ENCODE assay signal across 8 cellular contexts in the genomic region with DNA sequence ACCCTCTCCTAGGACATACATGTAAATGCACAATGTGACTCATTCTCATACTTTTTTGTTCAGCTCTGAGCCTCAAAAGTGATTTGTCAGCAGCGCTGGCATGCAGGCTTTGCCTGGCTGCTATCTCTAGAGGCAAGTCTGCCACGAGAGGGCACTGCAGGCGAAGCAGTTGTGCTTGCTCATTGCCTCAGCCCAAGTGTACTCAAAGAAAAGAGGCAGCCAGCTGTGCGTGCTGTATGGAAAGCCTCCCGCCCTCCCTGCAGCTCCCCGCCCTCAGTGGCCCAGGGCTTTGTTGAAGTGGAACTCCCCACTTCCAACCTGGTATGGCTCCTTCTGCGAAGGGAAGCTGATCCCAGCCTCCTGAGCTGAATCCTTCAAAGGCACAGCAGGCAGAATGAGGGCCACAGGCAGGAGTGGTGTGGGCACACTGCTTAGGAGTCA. TPM values are rescaled to one million over a fixed set of nuclear protein-coding genes. Genes with fewer than 3 reads are reported as not detected.
DNase-seq lines count a peak whose midpoint lies in the region; ATAC-seq and TF ChIP-seq lines count a peak whose summit lies in the region.

No MANE protein-coding gene starts in this region.

- intact Hi-C loops in PC-3 (cut with micrococcal nuclease): loop anchor here (1.0 to 2.0 kb wide), 4 partner anchors 31 to 192 kb away; no protein-coding TSS in a partner anchor
- intact Hi-C loops in natural killer cell (cut with micrococcal nuclease): loop anchor here (2.0 kb wide), 1 partner anchor 71 kb away; no protein-coding TSS in a partner anchor

- no peaks in the 10 kb centered on the region for H3K27me3 ChIP-seq in PC-3 (ENCODE audit: low read length)
- H3K27me3 ChIP-seq in fibroblast of lung (ENCODE audit: control insufficient read depth, insufficient read depth, low read length): no peaks in the 10 kb centered on the region

- no peaks in the 10 kb centered on the region for H3K36me3 Mint-ChIP-seq in natural killer cell
- peaks cover 99% of the 10 kb centered on the region for H3K36me3 Mint-ChIP-seq in stimulated activated effector memory CD8-positive, alpha-beta T cell treated with anti-CD3 and anti-CD28 coated beads, Interleukin-12 subunit alpha, Interleukin-12 subunit beta, amount 100 ng/mL, for 72 hours

- TF ChIP-seq CTCF in 22Rv1 (IDR thresholded peaks at IDR 0.05): peak; percentile 89
- TF ChIP-seq CTCF in PC-3 (conservative IDR thresholded peaks at IDR 0.05; ENCODE audit: low read depth, low read length): peak; percentile 98
- TF ChIP-seq CTCF in fibroblast of lung (conservative IDR thresholded peaks at IDR 0.05 in 1 of 2, IDR thresholded peaks at IDR 0.05 in 1 of 2; ENCODE audit: low read depth in 1 of 2, low read length in 2 of 2): peak; percentile 90 to 97
- TF ChIP-seq CTCF in natural killer cell (IDR thresholded peaks at IDR 0.05): peak; percentile 13

- no peaks in the 10 kb centered on the region for H3K9me2 ChIP-seq in PC-3 (replicated peaks; ENCODE audit: low read length)

- peaks cover 22% of the 10 kb centered on the region in 2 donors for H3K4me1 Mint-ChIP-seq in natural killer cell
- H3K4me1 Mint-ChIP-seq in stimulated activated effector memory CD8-positive, alpha-beta T cell treated with anti-CD3 and anti-CD28 coated beads, Interleukin-12 subunit alpha, Interleukin-12 subunit beta, amount 100 ng/mL, for 72 hours: peaks cover 50% of the 10 kb centered on the region

- BruUV-seq in PC-3 (replicated peaks; lab: Mats Ljungman, UMichigan): no TSS peak

- no peak overlapping the region for H3K4me3 Mint-ChIP-seq in natural killer cell
- H3K4me3 Mint-ChIP-seq in stimulated activated effector memory CD8-positive, alpha-beta T cell treated with anti-CD3 and anti-CD28 coated beads, Interleukin-12 subunit alpha, Interleukin-12 subunit beta, amount 100 ng/mL, for 72 hours: no peak overlapping the region

- no peaks in the 10 kb centered on the region for H4K20me1 ChIP-seq in PC-3 (ENCODE audit: low read length)
- H4K20me1 ChIP-seq in fibroblast of lung (ENCODE audit: control insufficient read depth, extremely low read depth, insufficient read depth, low read length): no peaks in the 10 kb centered on the region

- H3F3A ChIP-seq in PC-3 (ENCODE audit: low read length, unreplicated experiment): peaks cover 9% of the 10 kb centered on the region

- H3K27me3 Mint-ChIP-seq in natural killer cell (ENCODE audit: low read depth in 2 of 2): no peaks in the 10 kb centered on the region

- H3K4me1 ChIP-seq in PC-3 (ENCODE audit: insufficient read depth, low read length): 0 out of 2 replicates have a peak, but pooled peaks cover 3% of the 10 kb centered on the region
- peaks cover 2% of the 10 kb centered on the region for H3K4me1 ChIP-seq in fibroblast of lung (ENCODE audit: control insufficient read depth, extremely low read depth, insufficient read depth, low read length)

- no peaks in the 10 kb centered on the region for H3K9me3 ChIP-seq in PC-3 (ENCODE audit: low read length)
- no peaks in the 10 kb centered on the region for H3K9me3 ChIP-seq in fibroblast of lung (ENCODE audit: control insufficient read depth, insufficient read depth, low read depth, low read length)

- H3K9me3 Mint-ChIP-seq in natural killer cell: no peaks in the 10 kb centered on the region
- no peaks in the 10 kb centered on the region for H3K9me3 Mint-ChIP-seq in stimulated activated effector memory CD8-positive, alpha-beta T cell treated with anti-CD3 and anti-CD28 coated beads, Interleukin-12 subunit alpha, Interleukin-12 subunit beta, amount 100 ng/mL, for 72 hours

- ATAC-seq in GM18511 (IDR thresholded peaks at IDR 0.05; ENCODE audit: unreplicated experiment) (peak; percentile 81), PC-3 (peak; percentile 99), natural killer cell (peak; percentile 69 to 87 (median 76))
- ATAC-seq in stimulated activated effector memory CD8-positive, alpha-beta T cell treated with anti-CD3 and anti-CD28 coated beads, Interleukin-12 subunit alpha, Interleukin-12 subunit beta, amount 100 ng/mL, for 72 hours: peak; percentile 85

- H3K4me3 ChIP-seq in PC-3 (ENCODE audit: low read length): no peak overlapping the region
- H3K4me3 ChIP-seq in fibroblast of lung (replicated peaks in 1 of 4; ENCODE audit: control extremely low read depth in 1 of 4, insufficient read depth in 1 of 4, low read depth in 3 of 4, low read length in 4 of 4): no peak overlapping the region

- no peak overlapping the region for H3K9ac ChIP-seq in PC-3 (ENCODE audit: low read length)
- no peak overlapping the region for H3K9ac ChIP-seq in fibroblast of lung (ENCODE audit: insufficient read depth, low read length)

- H3K4me2 ChIP-seq in PC-3 (ENCODE audit: low read length): no peak overlapping the region
- no peak overlapping the region for H3K4me2 ChIP-seq in fibroblast of lung (ENCODE audit: extremely low read depth, insufficient read depth, low read length)

- DNase-seq in KG1 (lab: John Stamatoyannopoulos, UW): peak; percentile 16
- peak; percentile 98 for DNase-seq in PC-3
- DNase-seq in activated T-cell treated with anti-CD3 and anti-CD28 coated beads, Interleukin-2, amount 50 U/mL, for 48 hours: peak; percentile 89 to 90
- peak; percentile 93 to 96 for DNase-seq in fibroblast of lung (ENCODE audit: low read depth in 2 of 2)
- DNase-seq in natural killer cell: peak; percentile 38
- peak; percentile 64 to 84 for DNase-seq in stimulated activated effector memory CD8-positive, alpha-beta T cell treated with anti-CD3 and anti-CD28 coated beads, Interleukin-12 subunit alpha, Interleukin-12 subunit beta, amount 100 ng/mL, for 72 hours (ENCODE audit: low spot score in 2 of 2)

- peaks cover 22% of the 10 kb centered on the region; the same call in 1 of the 2 replicates for H3K79me2 ChIP-seq in PC-3 (ENCODE audit: low read length)
- peaks cover 2% of the 10 kb centered on the region for H3K79me2 ChIP-seq in fibroblast of lung (ENCODE audit: control insufficient read depth, insufficient read depth, low read length)

- H3K36me3 ChIP-seq in PC-3 (ENCODE audit: low read depth, low read length) (peaks cover 47% of the 10 kb centered on the region), fibroblast of lung (ENCODE audit: control insufficient read depth, insufficient read depth, low read length) (peaks cover 14% of the 10 kb centered on the region)

- POLR2A ChIA-PET in PC-3 (lab: Charles Lee; ENCODE audit: unreplicated experiment): no interaction called here

- H3K27ac ChIP-seq in 22Rv1 (no peak overlapping the region), PC-3 (ENCODE audit: low read length) (no peak overlapping the region), fibroblast of lung (ENCODE audit: insufficient read depth, low read length) (peak overlapping the region; percentile 13)

- H2AFZ ChIP-seq in PC-3 (ENCODE audit: low read length): no peak overlapping the region
- H2AFZ ChIP-seq in fibroblast of lung (ENCODE audit: low read length): no peak overlapping the region

- CTCF ChIA-PET in PC-3 (lab: Charles Lee): interaction anchor here (0.6 to 1.7 kb wide), 17 partner anchors 11 to 1146 kb away, joined by 3 to 12 read pairs (median 3); no protein-coding TSS in a partner anchor

- H3K27ac Mint-ChIP-seq in natural killer cell: no peak overlapping the region
- H3K27ac Mint-ChIP-seq in stimulated activated effector memory CD8-positive, alpha-beta T cell treated with anti-CD3 and anti-CD28 coated beads, Interleukin-12 subunit alpha, Interleukin-12 subunit beta, amount 100 ng/mL, for 72 hours: no peak overlapping the region

RNA-seq across cellular contexts. Expression of gene SDHAF2, which starts 16.3 kb away (rescaled TPM):
- total RNA-seq in PC-3 (2014; rRNA removed) (54.3 and 90.4 TPM in 2 replicates), fibroblast of lung (34.4 and 61.8 TPM in 2 replicates), natural killer cell (10 to 100 TPM; 40.2 to 50.4 (median 40.8) TPM)
- 65.3 and 68.8 TPM in 2 replicates for polyA plus RNA-seq in fibroblast of lung
- polyA plus RNA-seq in fibroblast of lung (2012): 40.2 and 47.8 TPM in 2 replicates
- 115 and 120 TPM in 2 replicates for polyA minus RNA-seq in fibroblast of lung (ENCODE audit: low replicate concordance)

RNA-seq across cellular contexts. Expression of gene CPSF7, which starts 16.5 kb away (rescaled TPM):
- 51.1 and 55.3 TPM in 2 replicates for total RNA-seq in PC-3 (2014; rRNA removed)
- 14.4 and 18.0 TPM in 2 replicates for total RNA-seq in fibroblast of lung
- polyA plus RNA-seq in fibroblast of lung: 38.1 and 53.6 TPM in 2 replicates
- 39.6 and 42.7 TPM in 2 replicates for polyA plus RNA-seq in fibroblast of lung (2012)
- polyA minus RNA-seq in fibroblast of lung (ENCODE audit: low replicate concordance): 94.4 and 116 TPM in 2 replicates
- total RNA-seq in natural killer cell: 100 to 1,000 TPM in 2 of 3 donors, 10 to 100 TPM in 1; 99.5 to 120 (median 104) TPM

RNA-seq across cellular contexts. Expression of gene TMEM216, which starts 53.8 kb away (rescaled TPM):
- total RNA-seq in PC-3 (2014; rRNA removed): 19.3 and 23.2 TPM in 2 replicates
- 10.4 and 12.3 TPM in 2 replicates for total RNA-seq in fibroblast of lung
- polyA plus RNA-seq in fibroblast of lung: 14.1 and 18.4 TPM in 2 replicates
- 7.1 and 8.2 TPM in 2 replicates for polyA plus RNA-seq in fibroblast of lung (2012)
- polyA minus RNA-seq in fibroblast of lung (ENCODE audit: low replicate concordance): 7.7 and 8.8 TPM in 2 replicates
- 10 to 100 TPM in 1 of 3 donors, 1 to 10 TPM in 2; 5.1 to 10.7 (median 9.2) TPM for total RNA-seq in natural killer cell

Comparison
In these comparisons a context has a peak if more than half of its experiments do, and no peak if none do; other contexts are left out.
1. CTCF ChIP-seq: peak in every context shown above with its lines; median percentile 98 in PC-3; 94 in fibroblast of lung; 89 in 22Rv1; 13 in natural killer cell.
2. DNase-seq: peak in every context shown above with its lines; median percentile 98 in PC-3; 94 in fibroblast of lung; 90 in activated T-cell treated with anti-CD3 and anti-CD28 coated beads, Interleukin-2, amount 50 U/mL, for 48 hours; 74 in stimulated activated effector memory CD8-positive, alpha-beta T cell treated with anti-CD3 and anti-CD28 coated beads, Interleukin-12 subunit alpha, Interleukin-12 subunit beta, amount 100 ng/mL, for 72 hours; 38 in natural killer cell; 16 in KG1.